In genomic region chr21:34801519-34802132, GRCh38 we compare ENCODE assay signal across 8 cellular contexts.
DNase-seq lines count a peak whose midpoint lies in the region; ATAC-seq, FAIRE-seq and TF ChIP-seq lines count a peak whose summit lies in the region.

No MANE protein-coding gene starts in this region.

- WGBS in GM23248 (ENCODE audit: low coverage in 1 of 2, low lambda C conversion rate in 2 of 2, missing lambda C conversion rate in 2 of 2), 2 experiments, result 30 to 34% methylated on average over 2 of the region's 2 CpGs
- WGBS in HepG2 (ENCODE audit: low lambda C conversion rate), result 52% methylated on average over 2 of the region's 2 CpGs

- H3K9me3 ChIP-seq in CD4-positive, CD25-positive, alpha-beta regulatory T cell (ENCODE audit: control insufficient read depth in 2 of 2, low read length in 2 of 2), result no peaks in the 10 kb centered on the region
- H3K9me3 ChIP-seq in GM23248 (ENCODE audit: low read depth), result peaks cover 2% of the 10 kb centered on the region
- H3K9me3 ChIP-seq in HepG2 (ENCODE audit: low read length), result peaks cover 5% of the 10 kb centered on the region

- no peaks in the 10 kb centered on the region for H4K20me1 ChIP-seq in GM23248 (ENCODE audit: insufficient read depth)
- H4K20me1 ChIP-seq in HepG2 (ENCODE audit: insufficient read depth, low read length), result no peaks in the 10 kb centered on the region

- TF ChIP-seq CTCF in HepG2 (CRISPR knock-in tag; IDR thresholded peaks at IDR 0.05), result peak; percentile 71

- H3K36me3 ChIP-seq in CD4-positive, CD25-positive, alpha-beta regulatory T cell (ENCODE audit: control insufficient read depth, insufficient read depth, low read length), result peaks cover 59% of the 10 kb centered on the region
- H3K36me3 ChIP-seq in GM23248 (ENCODE audit: low read depth), result peaks cover 78% of the 10 kb centered on the region
- peaks cover 3 to 37% of the 10 kb centered on the region in 2 experiments; a peak in 3 of 5 replicates for H3K36me3 ChIP-seq in HepG2 (replicated peaks in 1 of 2; ENCODE audit: control insufficient read depth in 1 of 2, insufficient read depth in 2 of 2, low read length in 2 of 2)

- H3K9me3 Mint-ChIP-seq in CD4-positive, CD25-positive, alpha-beta regulatory T cell, result no peaks in the 10 kb centered on the region
- peaks cover 5% of the 10 kb centered on the region for H3K9me3 Mint-ChIP-seq in activated CD8-positive, alpha-beta T cell treated with anti-CD3 and anti-CD28 coated beads, Interleukin-2, amount 10 ng/mL, durations not matched to agents 7 days and 5 days (ENCODE audit: insufficient read depth)

- no peak overlapping the region for H3K4me3 ChIP-seq in CD4-positive, CD25-positive, alpha-beta regulatory T cell (ENCODE audit: low read depth, low read length)
- H3K4me3 ChIP-seq in GM23248 (no peak overlapping the region), HepG2 (replicated peaks in 1 of 3; ENCODE audit: insufficient read depth in 1 of 3, low read depth in 2 of 3, low read length in 3 of 3) (no peak overlapping the region)

- no peak for TF ChIP-seq POLR2A in HepG2 (IDR thresholded peaks at IDR 0.05; ENCODE audit: insufficient read depth in 1 of 2, low read depth in 2 of 2, low read length in 2 of 2)

- H3K4me1 ChIP-seq in CD4-positive, CD25-positive, alpha-beta regulatory T cell (ENCODE audit: control insufficient read depth, insufficient read depth, low read length, poor library complexity, severe bottlenecking), result no peaks in the 10 kb centered on the region
- H3K4me1 ChIP-seq in GM23248 (ENCODE audit: insufficient read depth), result peaks cover 46% of the 10 kb centered on the region
- H3K4me1 ChIP-seq in HepG2 (ENCODE audit: insufficient read depth, low read length), result peaks cover 58% of the 10 kb centered on the region

- CTCF ChIA-PET in activated CD8-positive, alpha-beta T cell treated with anti-CD3 and anti-CD28 coated beads, Interleukin-2, amount 10 ng/mL, durations not matched to agents 7 days and 5 days (lab: Charles Lee), result interaction anchor here (1.3 kb wide), 1 partner anchor 1038 kb away, joined by 7 read pairs; no protein-coding TSS in a partner anchor
- CTCF ChIA-PET in HepG2 (lab: Yijun Ruan, JAX; ENCODE audit: low intra/inter-chr PET ratio, low total read pairs), result no interaction called here

- no peak; the same call in 1 of the 2 replicates for TF ChIP-seq RAD21 in HepG2 (CRISPR knock-in tag; IDR thresholded peaks at IDR 0.05)

- H3K27ac Mint-ChIP-seq in CD4-positive, CD25-positive, alpha-beta regulatory T cell, result peak overlapping the region; percentile 34 to 77 (median 44)
- no peak overlapping the region for H3K27ac Mint-ChIP-seq in activated CD8-positive, alpha-beta T cell treated with anti-CD3 and anti-CD28 coated beads, Interleukin-2, amount 10 ng/mL, durations not matched to agents 7 days and 5 days

- no peak for FAIRE-seq in HepG2 (lab: Jason Lieb, UNC)

- ATAC-seq in CD4-positive, CD25-positive, alpha-beta regulatory T cell (ENCODE audit: low read depth in 2 of 2), result no peak
- ATAC-seq in activated CD8-positive, alpha-beta T cell treated with anti-CD3 and anti-CD28 coated beads, Interleukin-2, amount 10 ng/mL, durations not matched to agents 7 days and 5 days, result peak; percentile 47
- ATAC-seq in HepG2 (peak; percentile 71), GM21360 (IDR thresholded peaks at IDR 0.05; ENCODE audit: unreplicated experiment) (no peak), HG03571 (IDR thresholded peaks at IDR 0.05; ENCODE audit: unreplicated experiment) (no peak)

- H3K27me3 ChIP-seq in CD4-positive, CD25-positive, alpha-beta regulatory T cell (ENCODE audit: control insufficient read depth, insufficient read depth, low read length), result no peaks in the 10 kb centered on the region
- H3K27me3 ChIP-seq in GM23248 (replicated peaks; ENCODE audit: insufficient read depth) (no peaks in the 10 kb centered on the region), HepG2 (ENCODE audit: control insufficient read depth in 1 of 2, insufficient read depth in 2 of 2, low read length in 2 of 2) (no peaks in the 10 kb centered on the region)

- H2AFZ ChIP-seq in GM23248 (no peak overlapping the region), HepG2 (ENCODE audit: low read length) (no peak overlapping the region)

- H3K4me3 Mint-ChIP-seq in CD4-positive, CD25-positive, alpha-beta regulatory T cell, result no peak overlapping the region
- H3K4me3 Mint-ChIP-seq in activated CD8-positive, alpha-beta T cell treated with anti-CD3 and anti-CD28 coated beads, Interleukin-2, amount 10 ng/mL, durations not matched to agents 7 days and 5 days, result no peak overlapping the region

- peaks cover 45% of the 10 kb centered on the region for H3K36me3 Mint-ChIP-seq in CD4-positive, CD25-positive, alpha-beta regulatory T cell
- peaks cover 14% of the 10 kb centered on the region for H3K36me3 Mint-ChIP-seq in activated CD8-positive, alpha-beta T cell treated with anti-CD3 and anti-CD28 coated beads, Interleukin-2, amount 10 ng/mL, durations not matched to agents 7 days and 5 days (ENCODE audit: low read depth)

- H3K9me2 ChIP-seq in GM23248 (ENCODE audit: insufficient read depth), result no peaks in the 10 kb centered on the region

- in situ Hi-C loops in GM23248 (cut with MboI) (no loop called here), HepG2 (cut with HindIII; ENCODE audit: extremely low pct_ligation_motif_present, low pct_unique_long_range_greater_than_20kb) (loop anchor here (5.0 kb wide), 1 partner anchor 86 kb away; no protein-coding TSS in a partner anchor)

- no peak for TF ChIP-seq EP300 in HepG2 (IDR thresholded peaks at IDR 0.05; ENCODE audit: low read depth in 2 of 2, low read length in 2 of 2)
- no peak for TF ChIP-seq EP300 in HepG2 (CRISPR knock-in tag; IDR thresholded peaks at IDR 0.05; ENCODE audit: borderline replicate concordance)

- intact Hi-C loops in HepG2 (cut with micrococcal nuclease; ENCODE audit: unreplicated experiment), result loop anchor here (5.0 kb wide), 4 partner anchors 36 to 601 kb away; no protein-coding TSS in a partner anchor

- H3K79me2 ChIP-seq in GM23248 (ENCODE audit: insufficient read depth) (peaks cover 94% of the 10 kb centered on the region), HepG2 (ENCODE audit: insufficient read depth, low read length) (no peaks in the 10 kb centered on the region)

- H3K4me2 ChIP-seq in GM23248 (ENCODE audit: unreplicated experiment), result peak overlapping the region; percentile 2
- H3K4me2 ChIP-seq in HepG2 (ENCODE audit: low read depth, low read length), result no peak overlapping the region

- H3K9ac ChIP-seq in GM23248 (peak overlapping the region; percentile 48), HepG2 (ENCODE audit: insufficient read depth, low read depth, low read length) (no peak overlapping the region)

- H3K27me3 Mint-ChIP-seq in CD4-positive, CD25-positive, alpha-beta regulatory T cell, result no peaks in the 10 kb centered on the region
- H3K27me3 Mint-ChIP-seq in activated CD8-positive, alpha-beta T cell treated with anti-CD3 and anti-CD28 coated beads, Interleukin-2, amount 10 ng/mL, durations not matched to agents 7 days and 5 days (ENCODE audit: low read depth), result peaks cover 5% of the 10 kb centered on the region

- peaks cover 24 to 35% (median 31%) of the 10 kb centered on the region in 4 donors for H3K4me1 Mint-ChIP-seq in CD4-positive, CD25-positive, alpha-beta regulatory T cell
- peaks cover 11% of the 10 kb centered on the region for H3K4me1 Mint-ChIP-seq in activated CD8-positive, alpha-beta T cell treated with anti-CD3 and anti-CD28 coated beads, Interleukin-2, amount 10 ng/mL, durations not matched to agents 7 days and 5 days (ENCODE audit: low read depth)

- POLR2A ChIA-PET in activated CD8-positive, alpha-beta T cell treated with anti-CD3 and anti-CD28 coated beads, Interleukin-2, amount 10 ng/mL, durations not matched to agents 7 days and 5 days (lab: Charles Lee), result no interaction called here
- POLR2A ChIA-PET in HepG2 (lab: Yijun Ruan, JAX), result interaction anchor here (1.4 to 5.1 kb wide), 6 partner anchors 11 to 86 kb away, joined by 4 to 36 read pairs (median 12); no protein-coding TSS in a partner anchor

- H3K27ac ChIP-seq in CD4-positive, CD25-positive, alpha-beta regulatory T cell (ENCODE audit: insufficient read depth, low read length, poor library complexity, severe bottlenecking), result peak overlapping the region; percentile 27
- peak overlapping the region; percentile 87 for H3K27ac ChIP-seq in GM23248
- H3K27ac ChIP-seq in HepG2 (ENCODE audit: extremely low read length, insufficient read depth, low read length), result peak overlapping the region; percentile 41

- peak in 2 of 3 donors; percentile 11 to 29 for DNase-seq in CD4-positive, CD25-positive, alpha-beta regulatory T cell
- DNase-seq in GM23248 (no peak), HepG2 (ENCODE audit: low spot score) (no peak), GOT3 (lab: John Stamatoyannopoulos, UW) (no peak), Ammon's horn (ENCODE audit: low spot score) (no peak)
- DNase-seq in activated CD8-positive, alpha-beta T cell treated with anti-CD3 and anti-CD28 coated beads, Interleukin-2, amount 10 ng/mL, durations not matched to agents 7 days and 5 days, result peak; percentile 57

- no TSS peak for BruUV-seq in HepG2 (replicated peaks; lab: Mats Ljungman, UMichigan)

- peaks cover 92% of the 10 kb centered on the region for H3F3A ChIP-seq in GM23248 (ENCODE audit: insufficient read depth)

TF ChIP-seq in HepG2, 621 proteins besides CTCF, POLR2A, EP300 and RAD21 (continues in another document):
- TF ChIP-seq ZNF563 (CRISPR knock-in tag; IDR thresholded peaks at IDR 0.05), result no peak
- no peak for TF ChIP-seq ZFYVE20 (CRISPR knock-in tag; IDR thresholded peaks at IDR 0.05; ENCODE audit: borderline replicate concordance, low read depth)
- TF ChIP-seq ZNF879 (CRISPR knock-in tag; IDR thresholded peaks at IDR 0.05), result no peak
- TF ChIP-seq MTF2 (CRISPR knock-in tag; IDR thresholded peaks at IDR 0.05; ENCODE audit: borderline replicate concordance), result no peak
- TF ChIP-seq SCMH1 (CRISPR knock-in tag; IDR thresholded peaks at IDR 0.05; ENCODE audit: borderline replicate concordance), result no peak
- no peak for TF ChIP-seq ZBTB46 (CRISPR knock-in tag; IDR thresholded peaks at IDR 0.05; ENCODE audit: borderline replicate concordance)
- no peak for TF ChIP-seq ZNF839 (CRISPR knock-in tag; IDR thresholded peaks at IDR 0.05; ENCODE audit: borderline replicate concordance)

Comparison
In these comparisons a context has a peak if more than half of its experiments do, and no peak if none do; other contexts are left out.
1. ATAC-seq: peak in activated CD8-positive, alpha-beta T cell treated with anti-CD3 and anti-CD28 coated beads, Interleukin-2, amount 10 ng/mL, durations not matched to agents 7 days and 5 days (single experiment) and HepG2 (single experiment); none in CD4-positive, CD25-positive, alpha-beta regulatory T cell (0 of 2), GM21360 (single experiment) and HG03571 (single experiment).
2. DNase-seq: peak in CD4-positive, CD25-positive, alpha-beta regulatory T cell (2 of 3) and activated CD8-positive, alpha-beta T cell treated with anti-CD3 and anti-CD28 coated beads, Interleukin-2, amount 10 ng/mL, durations not matched to agents 7 days and 5 days (single experiment); none in GM23248 (single experiment), HepG2 (single experiment), GOT3 (single experiment) and Ammon's horn (single experiment).
3. H3K27ac ChIP-seq: peak in every context shown above with its lines; median percentile 87 in GM23248; 41 in HepG2; 27 in CD4-positive, CD25-positive, alpha-beta regulatory T cell.